In genomic region chr6:130260050-130260462, GRCh38 we compare ENCODE assay signal across 10 cellular contexts. TPM values are rescaled to one million over a fixed set of nuclear protein-coding genes. Genes with fewer than 3 reads are reported as not detected.
DNase-seq lines count a peak whose midpoint lies in the region; ATAC-seq and TF ChIP-seq lines count a peak whose summit lies in the region.
"Not testable (repeated sequence)": the region's sequence is repeated elsewhere in the genome, so short reads cannot be mapped to it uniquely, and the experiment has no call there.
"Had no signal": no experiment of that assay in that cellular context is flagged by ENCODE, and none has a peak within 500 bp of the region (broad histone marks: within the 10 kb centered on the region; RNA-seq: fewer than 3 reads in every experiment).

No MANE protein-coding gene starts in this region.

- H3K4me3 ChIP-seq in MM.1S (ENCODE audit: low read length), result peak overlapping the region; percentile 79
- H3K4me3 ChIP-seq in mucosa of rectum (ENCODE audit: low read length in 2 of 2), result not testable (repeated sequence)

- peak overlapping the region; percentile 50 for H3K27ac Mint-ChIP-seq in CD4-positive, alpha-beta T cell
- H3K27ac Mint-ChIP-seq in activated CD8-positive, alpha-beta T cell treated with anti-CD3 and anti-CD28 coated beads for 36 hours, result peak overlapping the region; percentile 85

- H3K79me2 ChIP-seq in MM.1S (ENCODE audit: low read length), result peaks cover 29% of the 10 kb centered on the region

- H3K4me1 Mint-ChIP-seq in CD4-positive, alpha-beta T cell (ENCODE audit: low read depth), result peaks cover 28% of the 10 kb centered on the region
- H3K4me1 Mint-ChIP-seq in activated CD8-positive, alpha-beta T cell treated with anti-CD3 and anti-CD28 coated beads for 36 hours (ENCODE audit: low read depth), result peaks cover 16% of the 10 kb centered on the region

- H3K27me3 Mint-ChIP-seq in CD4-positive, alpha-beta T cell; activated CD8-positive, alpha-beta T cell treated with anti-CD3 and anti-CD28 coated beads for 36 hours: not testable (repeated sequence)

- not testable (repeated sequence) for H3K36me3 Mint-ChIP-seq in CD4-positive, alpha-beta T cell (ENCODE audit: low read depth); activated CD8-positive, alpha-beta T cell treated with anti-CD3 and anti-CD28 coated beads for 36 hours (ENCODE audit: low read depth)

- CTCF ChIA-PET in CD4-positive, alpha-beta T cell (lab: Charles Lee); activated CD8-positive, alpha-beta T cell treated with anti-CD3 and anti-CD28 coated beads for 36 hours (lab: Charles Lee): not testable (repeated sequence)

- not testable (repeated sequence) for H3K9me3 Mint-ChIP-seq in CD4-positive, alpha-beta T cell
- peaks cover 10% of the 10 kb centered on the region for H3K9me3 Mint-ChIP-seq in activated CD8-positive, alpha-beta T cell treated with anti-CD3 and anti-CD28 coated beads for 36 hours

- not testable (repeated sequence) for TF ChIP-seq CTCF in CD4-positive, alpha-beta T cell (IDR thresholded peaks at IDR 0.05); MM.1S (IDR thresholded peaks at IDR 0.05; ENCODE audit: low read length); activated CD8-positive, alpha-beta T cell treated with anti-CD3 and anti-CD28 coated beads for 36 hours (IDR thresholded peaks at IDR 0.05)

- ATAC-seq in CD4-positive, alpha-beta T cell (ENCODE audit: poor library complexity), result not testable (repeated sequence)
- ATAC-seq in GM18861 (IDR thresholded peaks at IDR 0.05; ENCODE audit: unreplicated experiment), result peak; percentile 70
- peak; percentile 62 for ATAC-seq in GM21360 (IDR thresholded peaks at IDR 0.05; ENCODE audit: unreplicated experiment)
- peak; percentile 62 for ATAC-seq in HG02759 (IDR thresholded peaks at IDR 0.05; ENCODE audit: unreplicated experiment)
- peak; percentile 59 for ATAC-seq in HG03139 (IDR thresholded peaks at IDR 0.05; ENCODE audit: unreplicated experiment)
- ATAC-seq in activated CD8-positive, alpha-beta T cell treated with anti-CD3 and anti-CD28 coated beads for 36 hours, result peak; percentile 42

- intact Hi-C loops in CD4-positive, alpha-beta T cell (cut with DNase I, micrococcal nuclease); activated CD8-positive, alpha-beta T cell treated with anti-CD3 and anti-CD28 coated beads for 36 hours (cut with micrococcal nuclease): not testable (repeated sequence)

- not testable (repeated sequence) for H4K20me1 ChIP-seq in MM.1S (ENCODE audit: insufficient read depth, low read length)

- H3K9me2 ChIP-seq in MM.1S (replicated peaks; ENCODE audit: insufficient read depth, low read length), result not testable (repeated sequence)

- H3F3A ChIP-seq in MM.1S (ENCODE audit: insufficient read depth, low read length), result peaks cover 19% of the 10 kb centered on the region

- not testable (repeated sequence) for DNase-seq in CD4-positive, alpha-beta T cell
- DNase-seq in MM.1S, result peak; percentile 64
- peak; percentile 18 for DNase-seq in activated CD8-positive, alpha-beta T cell treated with anti-CD3 and anti-CD28 coated beads for 36 hours

- H3K27ac ChIP-seq in CD4-positive, alpha-beta T cell (ENCODE audit: low read depth, low read length), result peak overlapping the region; percentile 10
- H3K27ac ChIP-seq in MM.1S (ENCODE audit: low read length) (peak overlapping the region; percentile 98), mucosa of rectum (ENCODE audit: low read depth in 2 of 2, low read length in 2 of 2) (peak overlapping the region; percentile 37 to 77)

- H2AFZ ChIP-seq in MM.1S (ENCODE audit: low read length), result peak overlapping the region; percentile 59

- H3K4me2 ChIP-seq in MM.1S (ENCODE audit: low read depth, low read length), result peak overlapping the region; percentile 68

- peak overlapping the region; percentile 71 for H3K4me3 Mint-ChIP-seq in CD4-positive, alpha-beta T cell
- peak overlapping the region; percentile 63 for H3K4me3 Mint-ChIP-seq in activated CD8-positive, alpha-beta T cell treated with anti-CD3 and anti-CD28 coated beads for 36 hours

- H3K36me3 ChIP-seq in MM.1S (replicated peaks; ENCODE audit: insufficient read depth, low read length); mucosa of rectum (ENCODE audit: control insufficient read depth in 2 of 2, insufficient read depth in 2 of 2, low read length in 2 of 2): not testable (repeated sequence)

- not testable (repeated sequence) for H3K9me3 ChIP-seq in CD4-positive, alpha-beta T cell (ENCODE audit: control insufficient read depth, low read length); MM.1S (replicated peaks; ENCODE audit: insufficient read depth, low read length); mucosa of rectum (ENCODE audit: control insufficient read depth in 2 of 2, low read length in 2 of 2)

- H3K27me3 ChIP-seq in CD4-positive, alpha-beta T cell (ENCODE audit: control insufficient read depth, insufficient read depth, low read length); MM.1S (replicated peaks; ENCODE audit: insufficient read depth, low read length); mucosa of rectum (ENCODE audit: control insufficient read depth in 2 of 2, insufficient read depth in 2 of 2, low read length in 2 of 2): not testable (repeated sequence)

- H3K9ac ChIP-seq in MM.1S (ENCODE audit: low read length), result peak overlapping the region; percentile 86
- H3K9ac ChIP-seq in mucosa of rectum (ENCODE audit: low read depth in 1 of 2, low read length in 2 of 2), result not testable (repeated sequence)

- POLR2A ChIA-PET in CD4-positive, alpha-beta T cell (lab: Charles Lee); activated CD8-positive, alpha-beta T cell treated with anti-CD3 and anti-CD28 coated beads for 36 hours (lab: Charles Lee): not testable (repeated sequence)

- peaks cover 22% of the 10 kb centered on the region for H3K4me1 ChIP-seq in MM.1S (ENCODE audit: low read length)
- H3K4me1 ChIP-seq in mucosa of rectum (ENCODE audit: control insufficient read depth in 2 of 2, insufficient read depth in 2 of 2, low read length in 2 of 2), result not testable (repeated sequence)

RNA-seq across cellular contexts. Expression of gene SAMD3, which starts 37.3 kb away (rescaled TPM):
- 10 to 100 TPM; 24.3 to 28.7 TPM for total RNA-seq in CD4-positive, alpha-beta T cell
- total RNA-seq in activated CD8-positive, alpha-beta T cell treated with anti-CD3 and anti-CD28 coated beads for 36 hours, result 1 to 10 TPM; 6.4 to 8.7 TPM
- total RNA-seq: bronchial epithelial cell, SJCRH30 had no signal

Comparison
In these comparisons a context has a peak if more than half of its experiments do, and no peak if none do; other contexts are left out.
1. H3K27ac ChIP-seq: peak in every context shown above with its lines; median percentile 98 in MM.1S; 57 in mucosa of rectum; 10 in CD4-positive, alpha-beta T cell.